15 cellular contexts compared by ENCODE assay signal in the genomic region with DNA sequence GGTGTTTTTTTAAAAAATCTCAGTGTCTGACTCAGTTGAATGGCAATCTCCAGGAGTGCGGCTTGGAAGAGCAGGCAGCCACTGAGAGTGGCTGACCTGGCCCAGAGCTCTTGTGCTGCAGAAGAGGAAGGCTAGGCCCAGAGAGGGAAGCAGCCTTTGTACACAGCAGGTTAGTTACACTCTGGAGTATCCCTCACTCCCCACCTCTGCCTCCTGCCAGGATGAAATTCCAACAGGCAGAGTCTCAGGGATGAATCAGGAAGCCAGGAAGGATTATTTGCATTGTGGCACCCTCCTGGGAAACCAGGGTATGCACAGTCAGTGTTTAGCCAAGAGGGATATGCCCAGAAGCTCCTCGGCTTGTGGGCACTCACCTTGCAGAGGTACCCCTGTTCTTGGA.
DNase-seq lines count a peak whose midpoint lies in the region; ATAC-seq, FAIRE-seq and TF ChIP-seq lines count a peak whose summit lies in the region.
"Had no signal": no experiment of that assay in that cellular context is flagged by ENCODE, and none has a peak within 500 bp of the region (broad histone marks: within the 10 kb centered on the region; RNA-seq: fewer than 3 reads in every experiment).

No MANE protein-coding gene starts in this region.

- no peaks in the 10 kb centered on the region for H3K79me2 ChIP-seq in PC-3 (ENCODE audit: low read length)

- H3K27me3 Mint-ChIP-seq in WTC11 (ENCODE audit: low read depth): peaks cover 3% of the 10 kb centered on the region; the same call in 1 of the 2 replicates

- TF ChIP-seq POLR2A in heart left ventricle (IDR thresholded peaks at IDR 0.05): no peak

- peaks cover 14% of the 10 kb centered on the region for H3K9me3 Mint-ChIP-seq in WTC11

- no peak overlapping the region for H3K9ac ChIP-seq in PC-3 (ENCODE audit: low read length)

- peak; percentile 94 for FAIRE-seq in urothelium cell line (lab: Jason Lieb, UNC)

- peaks cover 5% of the 10 kb centered on the region for H3K36me3 Mint-ChIP-seq in WTC11
- H3K36me3 Mint-ChIP-seq: CD4-positive, alpha-beta memory T cell had no signal

- no peaks in the 10 kb centered on the region for H3K9me2 ChIP-seq in PC-3 (replicated peaks; ENCODE audit: low read length)

- no peaks in the 10 kb centered on the region for H3F3A ChIP-seq in PC-3 (ENCODE audit: low read length, unreplicated experiment)

- H3K9me3 ChIP-seq in heart left ventricle (peaks cover 0 to 4% (median 0%) of the 10 kb centered on the region in 12 donors), PC-3 (ENCODE audit: low read length) (no peaks in the 10 kb centered on the region)
- H3K9me3 ChIP-seq: HAP-1 had no signal

- ATAC-seq in WTC11 (peak; percentile 91), omental fat pad (ENCODE audit: low FRiP score) (no peak), heart left ventricle (no peak), PC-3 (no peak)

- H4K20me1 ChIP-seq in PC-3 (ENCODE audit: low read length): no peaks in the 10 kb centered on the region

- peaks cover 31% of the 10 kb centered on the region for H3K4me1 Mint-ChIP-seq in WTC11
- H3K4me1 Mint-ChIP-seq: B cell; CD4-positive, alpha-beta memory T cell had no signal

- no peak overlapping the region for H2AFZ ChIP-seq in PC-3 (ENCODE audit: low read length)

- WGBS in heart left ventricle, 4 donors: 67 to 73% (median 72%) methylated on average over 2 of the region's 2 CpGs

- H3K36me3 ChIP-seq in H7 (replicated peaks; ENCODE audit: control insufficient read depth, insufficient read depth, low read length) (no peaks in the 10 kb centered on the region), heart left ventricle (no peaks in the 10 kb centered on the region), PC-3 (ENCODE audit: low read depth, low read length) (no peaks in the 10 kb centered on the region)
- H3K36me3 ChIP-seq: HAP-1 had no signal

- H3K4me2 ChIP-seq in PC-3 (ENCODE audit: low read length): no peak overlapping the region

- CTCF ChIA-PET in WTC11 (lab: Charles Lee) (interaction anchor here (0.6 to 2.7 kb wide), 13 partner anchors 13 to 559 kb away, joined by 3 to 15 read pairs (median 4); no protein-coding TSS in a partner anchor), PC-3 (lab: Charles Lee) (no interaction called here)

- intact Hi-C loops in heart left ventricle (cut with DNase I): no loop called here
- intact Hi-C loops in PC-3 (cut with micrococcal nuclease): no loop called here

- no TSS peak for BruUV-seq in PC-3 (replicated peaks; lab: Mats Ljungman, UMichigan)

- H3K4me3 ChIP-seq in H7 (ENCODE audit: insufficient read depth, low read depth, low read length): no peak overlapping the region
- no peak overlapping the region for H3K4me3 ChIP-seq in heart left ventricle
- no peak overlapping the region for H3K4me3 ChIP-seq in PC-3 (ENCODE audit: low read length)
- H3K4me3 ChIP-seq: HAP-1 had no signal

- no peak overlapping the region for H3K4me3 Mint-ChIP-seq in WTC11
- H3K4me3 Mint-ChIP-seq: B cell; CD4-positive, alpha-beta memory T cell had no signal

- POLR2A ChIA-PET in WTC11 (lab: Charles Lee) (interaction anchor here (1.5 kb wide), 1 partner anchor 9 kb away, joined by 7 read pairs; no protein-coding TSS in a partner anchor), PC-3 (lab: Charles Lee; ENCODE audit: unreplicated experiment) (no interaction called here)

- H3K27ac ChIP-seq in heart left ventricle (no peak overlapping the region), PC-3 (ENCODE audit: low read length) (no peak overlapping the region)

- DNase-seq in H7 (peak; percentile 30), WTC11 (ENCODE audit: low spot score) (peak; percentile 23), iPS-NIHi7 (ENCODE audit: extremely low spot score) (peak; percentile 59), urothelium cell line (ENCODE audit: low spot score) (no peak), omental fat pad (ENCODE audit: low spot score) (no peak), heart left ventricle (no peak), PC-3 (no peak)
- DNase-seq: ACHN; CD4-positive, alpha-beta memory T cell; DND-41; NCI-H1436; NCI-H2029 treated with DMSO at 0.1 percent for 48 hours; NK-92 treated with Interleukin-12 subunit alpha and Interleukin-12 subunit beta, amount 100 ng/mL, for 24 hours had no signal

- H3K27me3 ChIP-seq in H7 (ENCODE audit: control insufficient read depth, insufficient read depth, low read length) (no peaks in the 10 kb centered on the region), heart left ventricle (peaks cover 0 to 15% (median 0%) of the 10 kb centered on the region in 9 donors), PC-3 (ENCODE audit: low read length) (no peaks in the 10 kb centered on the region)

- TF ChIP-seq CTCF in WTC11 (IDR thresholded peaks at IDR 0.05) (no peak), omental fat pad (IDR thresholded peaks at IDR 0.05) (no peak), heart left ventricle (IDR thresholded peaks at IDR 0.05) (no peak), PC-3 (conservative IDR thresholded peaks at IDR 0.05; ENCODE audit: low read depth, low read length) (no peak)

- H3K4me1 ChIP-seq in heart left ventricle: no peaks in the 10 kb centered on the region
- no peaks in the 10 kb centered on the region for H3K4me1 ChIP-seq in PC-3 (ENCODE audit: insufficient read depth, low read length)
- H3K4me1 ChIP-seq: HAP-1 had no signal

- peak overlapping the region; percentile 74 for H3K27ac Mint-ChIP-seq in WTC11
- H3K27ac Mint-ChIP-seq: B cell; CD4-positive, alpha-beta memory T cell had no signal

TF ChIP-seq in WTC11, 78 proteins besides CTCF, POLR2A, EP300 and RAD21 (continues in another document):
- TF ChIP-seq FOXJ3 (CRISPR knock-in tag; IDR thresholded peaks at IDR 0.05; ENCODE audit: borderline replicate concordance) (no peak), CREM (CRISPR knock-in tag; IDR thresholded peaks at IDR 0.05) (no peak), GTF2I (CRISPR knock-in tag; conservative IDR thresholded peaks at IDR 0.05) (no peak), TEAD4 (CRISPR knock-in tag; IDR thresholded peaks at IDR 0.05) (no peak), TEAD1 (CRISPR knock-in tag; IDR thresholded peaks at IDR 0.05) (no peak), TP53 (CRISPR knock-in tag; IDR thresholded peaks at IDR 0.05) (no peak), ZNF121 (CRISPR knock-in tag; IDR thresholded peaks at IDR 0.05) (no peak)
- TF ChIP-seq, protein P1, sequence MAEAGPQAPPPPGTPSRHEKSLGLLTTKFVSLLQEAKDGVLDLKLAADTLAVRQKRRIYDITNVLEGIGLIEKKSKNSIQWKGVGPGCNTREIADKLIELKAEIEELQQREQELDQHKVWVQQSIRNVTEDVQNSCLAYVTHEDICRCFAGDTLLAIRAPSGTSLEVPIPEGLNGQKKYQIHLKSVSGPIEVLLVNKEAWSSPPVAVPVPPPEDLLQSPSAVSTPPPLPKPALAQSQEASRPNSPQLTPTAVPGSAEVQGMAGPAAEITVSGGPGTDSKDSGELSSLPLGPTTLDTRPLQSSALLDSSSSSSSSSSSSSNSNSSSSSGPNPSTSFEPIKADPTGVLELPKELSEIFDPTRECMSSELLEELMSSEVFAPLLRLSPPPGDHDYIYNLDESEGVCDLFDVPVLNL (CRISPR knock-in tag; IDR thresholded peaks at IDR 0.05; ENCODE audit: borderline replicate concordance, low read depth): no peak
- TF ChIP-seq, protein P2, sequence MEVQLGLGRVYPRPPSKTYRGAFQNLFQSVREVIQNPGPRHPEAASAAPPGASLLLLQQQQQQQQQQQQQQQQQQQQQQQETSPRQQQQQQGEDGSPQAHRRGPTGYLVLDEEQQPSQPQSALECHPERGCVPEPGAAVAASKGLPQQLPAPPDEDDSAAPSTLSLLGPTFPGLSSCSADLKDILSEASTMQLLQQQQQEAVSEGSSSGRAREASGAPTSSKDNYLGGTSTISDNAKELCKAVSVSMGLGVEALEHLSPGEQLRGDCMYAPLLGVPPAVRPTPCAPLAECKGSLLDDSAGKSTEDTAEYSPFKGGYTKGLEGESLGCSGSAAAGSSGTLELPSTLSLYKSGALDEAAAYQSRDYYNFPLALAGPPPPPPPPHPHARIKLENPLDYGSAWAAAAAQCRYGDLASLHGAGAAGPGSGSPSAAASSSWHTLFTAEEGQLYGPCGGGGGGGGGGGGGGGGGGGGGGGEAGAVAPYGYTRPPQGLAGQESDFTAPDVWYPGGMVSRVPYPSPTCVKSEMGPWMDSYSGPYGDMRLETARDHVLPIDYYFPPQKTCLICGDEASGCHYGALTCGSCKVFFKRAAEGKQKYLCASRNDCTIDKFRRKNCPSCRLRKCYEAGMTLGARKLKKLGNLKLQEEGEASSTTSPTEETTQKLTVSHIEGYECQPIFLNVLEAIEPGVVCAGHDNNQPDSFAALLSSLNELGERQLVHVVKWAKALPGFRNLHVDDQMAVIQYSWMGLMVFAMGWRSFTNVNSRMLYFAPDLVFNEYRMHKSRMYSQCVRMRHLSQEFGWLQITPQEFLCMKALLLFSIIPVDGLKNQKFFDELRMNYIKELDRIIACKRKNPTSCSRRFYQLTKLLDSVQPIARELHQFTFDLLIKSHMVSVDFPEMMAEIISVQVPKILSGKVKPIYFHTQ (CRISPR knock-in tag; IDR thresholded peaks at IDR 0.05): no peak
- TF ChIP-seq, protein P3, sequence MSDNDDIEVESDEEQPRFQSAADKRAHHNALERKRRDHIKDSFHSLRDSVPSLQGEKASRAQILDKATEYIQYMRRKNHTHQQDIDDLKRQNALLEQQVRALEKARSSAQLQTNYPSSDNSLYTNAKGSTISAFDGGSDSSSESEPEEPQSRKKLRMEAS (CRISPR knock-in tag; IDR thresholded peaks at IDR 0.05): no peak

Comparison
In these comparisons a context has a peak if more than half of its experiments do, and no peak if none do; other contexts are left out.
1. DNase-seq: peak in H7 (single experiment), WTC11 (single experiment) and iPS-NIHi7 (single experiment); none in urothelium cell line (single experiment), omental fat pad (single experiment), heart left ventricle (0 of 5) and PC-3 (single experiment).